In the genomic region with DNA sequence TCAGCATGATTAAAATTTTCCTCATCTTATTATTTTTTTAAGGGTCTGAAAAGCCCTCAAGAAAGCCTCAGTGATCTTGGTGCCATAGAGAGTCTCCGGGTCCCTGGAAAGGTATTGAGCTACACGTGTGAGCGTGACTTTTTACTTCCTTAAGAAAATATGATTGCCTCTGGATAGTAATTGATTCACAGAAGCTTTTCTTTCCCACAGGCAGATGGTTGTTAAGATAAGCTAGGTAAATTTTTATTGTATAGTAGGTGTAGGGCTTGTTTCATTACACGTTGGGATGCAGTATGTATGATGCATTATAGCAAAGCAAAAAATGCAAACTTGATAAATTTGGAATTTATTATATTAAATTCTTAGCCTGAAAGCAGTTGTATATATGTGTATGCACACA, we compare ENCODE assay signal across 9 cellular contexts. TPM values are rescaled to one million over a fixed set of nuclear protein-coding genes. Genes with fewer than 3 reads are reported as not detected.
"Had no signal": no experiment of that assay in that cellular context is flagged by ENCODE, and none has a peak within 500 bp of the region (broad histone marks: within the 10 kb centered on the region; RNA-seq: fewer than 3 reads in every experiment).

No MANE protein-coding gene starts in this region.

- H3K27me3 Mint-ChIP-seq: IgD-negative memory B cell had no signal

- ATAC-seq: HCT116, HepG2 had no signal

- H3K27ac Mint-ChIP-seq: HFFc6 had no signal

- H3K9me3 Mint-ChIP-seq: HFFc6, IgD-negative memory B cell had no signal

- H3K36me3 Mint-ChIP-seq: IgD-negative memory B cell had no signal

- H3K4me3 Mint-ChIP-seq: HFFc6, IgD-negative memory B cell had no signal

- DNase-seq: GM23248, GOT3, H7, HFFc6 had no signal

RNA-seq across cellular contexts. Expression of a gene that starts 13.6 kb away (rescaled TPM):
- total RNA-seq: GM23248, H4, H7, HepG2, HT1080 had no signal
